ENCODE assay signal across 1 cellular context in the genomic region with DNA sequence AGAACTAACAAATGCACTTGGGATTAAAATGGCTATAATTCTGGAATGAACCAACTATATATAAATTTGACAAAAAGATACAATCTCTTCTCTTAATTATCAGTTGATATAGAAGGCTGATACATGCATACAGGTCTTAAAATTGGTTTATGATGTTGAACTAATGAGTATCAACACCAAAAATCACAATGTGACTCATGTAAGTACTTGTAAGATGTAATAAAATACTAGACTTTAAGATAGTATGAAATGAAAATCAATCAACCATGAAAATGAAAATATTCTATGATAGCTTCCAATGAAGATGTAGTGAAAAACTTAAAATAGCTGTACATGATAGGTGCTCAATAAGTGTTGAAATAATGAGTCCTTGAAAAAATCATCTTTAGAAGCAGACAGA.
A peak's percentile ranks its signal among the peaks of the same experiment; 100 is the strongest.
TF ChIP-seq lines count a peak whose summit lies in the region.

No MANE protein-coding gene starts in this region.

TF ChIP-seq in HEK293, 187 proteins besides CTCF, POLR2A, EP300 and RAD21 (continued from another document):
- TF ChIP-seq, protein P1, sequence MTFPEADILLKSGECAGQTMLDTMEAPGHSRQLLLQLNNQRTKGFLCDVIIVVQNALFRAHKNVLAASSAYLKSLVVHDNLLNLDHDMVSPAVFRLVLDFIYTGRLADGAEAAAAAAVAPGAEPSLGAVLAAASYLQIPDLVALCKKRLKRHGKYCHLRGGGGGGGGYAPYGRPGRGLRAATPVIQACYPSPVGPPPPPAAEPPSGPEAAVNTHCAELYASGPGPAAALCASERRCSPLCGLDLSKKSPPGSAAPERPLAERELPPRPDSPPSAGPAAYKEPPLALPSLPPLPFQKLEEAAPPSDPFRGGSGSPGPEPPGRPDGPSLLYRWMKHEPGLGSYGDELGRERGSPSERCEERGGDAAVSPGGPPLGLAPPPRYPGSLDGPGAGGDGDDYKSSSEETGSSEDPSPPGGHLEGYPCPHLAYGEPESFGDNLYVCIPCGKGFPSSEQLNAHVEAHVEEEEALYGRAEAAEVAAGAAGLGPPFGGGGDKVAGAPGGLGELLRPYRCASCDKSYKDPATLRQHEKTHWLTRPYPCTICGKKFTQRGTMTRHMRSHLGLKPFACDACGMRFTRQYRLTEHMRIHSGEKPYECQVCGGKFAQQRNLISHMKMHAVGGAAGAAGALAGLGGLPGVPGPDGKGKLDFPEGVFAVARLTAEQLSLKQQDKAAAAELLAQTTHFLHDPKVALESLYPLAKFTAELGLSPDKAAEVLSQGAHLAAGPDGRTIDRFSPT (tag by site-specific recombination; IDR thresholded peaks at IDR 0.05) = peak; percentile 63; the same call in 1 of the 2 replicates
- TF ChIP-seq BCL11A (tag by site-specific recombination; IDR thresholded peaks at IDR 0.05; ENCODE audit: low read depth) (0 out of 2 replicates have a peak, but pooled peaks have one; percentile 29), KLF16 (tag by site-specific recombination; IDR thresholded peaks at IDR 0.05) (no peak), ZNF501 (tag by site-specific recombination; IDR thresholded peaks at IDR 0.05) (0 out of 2 replicates have a peak, but pooled peaks have one; percentile 20), OVOL3 (tag by site-specific recombination; IDR thresholded peaks at IDR 0.05) (peak; percentile 17; the same call in 1 of the 2 replicates), ZNF2 (tag by site-specific recombination; IDR thresholded peaks at IDR 0.05) (peak; percentile 50; the same call in 1 of the 2 replicates), ZNF792 (tag by site-specific recombination; IDR thresholded peaks at IDR 0.05) (no peak), ZBTB7A (tag by site-specific recombination; IDR thresholded peaks at IDR 0.05; ENCODE audit: low read depth) (no peak), SCRT2 (tag by site-specific recombination; IDR thresholded peaks at IDR 0.05) (0 out of 2 replicates have a peak, but pooled peaks have one; percentile 16), ZEB2 (tag by site-specific recombination; IDR thresholded peaks at IDR 0.05) (peak; percentile 68), KLF10 (tag by site-specific recombination; IDR thresholded peaks at IDR 0.05) (peak; percentile 35; the same call in 1 of the 2 replicates), SCRT1 (tag by site-specific recombination; IDR thresholded peaks at IDR 0.05; ENCODE audit: borderline replicate concordance) (peak; percentile 11; the same call in 1 of the 2 replicates), ZNF510 (tag by site-specific recombination; IDR thresholded peaks at IDR 0.05; ENCODE audit: insufficient replicate concordance) (peak; percentile 5), GLI4 (tag by site-specific recombination; IDR thresholded peaks at IDR 0.05) (no peak), WT1 (tag by site-specific recombination; IDR thresholded peaks at IDR 0.05) (peak; percentile 13; the same call in 1 of the 2 replicates), OSR2 (tag by site-specific recombination; IDR thresholded peaks at IDR 0.05) (peak; percentile 70), ZXDB (tag by site-specific recombination; IDR thresholded peaks at IDR 0.05) (peak; percentile 71)
- TF ChIP-seq, protein P2, sequence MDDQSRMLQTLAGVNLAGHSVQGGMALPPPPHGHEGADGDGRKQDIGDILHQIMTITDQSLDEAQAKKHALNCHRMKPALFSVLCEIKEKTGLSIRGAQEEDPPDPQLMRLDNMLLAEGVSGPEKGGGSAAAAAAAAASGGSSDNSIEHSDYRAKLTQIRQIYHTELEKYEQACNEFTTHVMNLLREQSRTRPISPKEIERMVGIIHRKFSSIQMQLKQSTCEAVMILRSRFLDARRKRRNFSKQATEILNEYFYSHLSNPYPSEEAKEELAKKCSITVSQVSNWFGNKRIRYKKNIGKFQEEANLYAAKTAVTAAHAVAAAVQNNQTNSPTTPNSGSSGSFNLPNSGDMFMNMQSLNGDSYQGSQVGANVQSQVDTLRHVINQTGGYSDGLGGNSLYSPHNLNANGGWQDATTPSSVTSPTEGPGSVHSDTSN (CRISPR knock-in tag; IDR thresholded peaks at IDR 0.05) = no peak
- TF ChIP-seq, protein P3, sequence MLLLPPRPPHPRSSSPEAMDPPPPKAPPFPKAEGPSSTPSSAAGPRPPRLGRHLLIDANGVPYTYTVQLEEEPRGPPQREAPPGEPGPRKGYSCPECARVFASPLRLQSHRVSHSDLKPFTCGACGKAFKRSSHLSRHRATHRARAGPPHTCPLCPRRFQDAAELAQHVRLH (tag by site-specific recombination; IDR thresholded peaks at IDR 0.05) = no peak
- TF ChIP-seq, protein P4, sequence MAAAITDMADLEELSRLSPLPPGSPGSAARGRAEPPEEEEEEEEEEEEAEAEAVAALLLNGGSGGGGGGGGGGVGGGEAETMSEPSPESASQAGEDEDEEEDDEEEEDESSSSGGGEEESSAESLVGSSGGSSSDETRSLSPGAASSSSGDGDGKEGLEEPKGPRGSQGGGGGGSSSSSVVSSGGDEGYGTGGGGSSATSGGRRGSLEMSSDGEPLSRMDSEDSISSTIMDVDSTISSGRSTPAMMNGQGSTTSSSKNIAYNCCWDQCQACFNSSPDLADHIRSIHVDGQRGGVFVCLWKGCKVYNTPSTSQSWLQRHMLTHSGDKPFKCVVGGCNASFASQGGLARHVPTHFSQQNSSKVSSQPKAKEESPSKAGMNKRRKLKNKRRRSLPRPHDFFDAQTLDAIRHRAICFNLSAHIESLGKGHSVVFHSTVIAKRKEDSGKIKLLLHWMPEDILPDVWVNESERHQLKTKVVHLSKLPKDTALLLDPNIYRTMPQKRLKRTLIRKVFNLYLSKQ (tag by site-specific recombination; IDR thresholded peaks at IDR 0.05; ENCODE audit: borderline replicate concordance) = no peak
- TF ChIP-seq, protein P5, sequence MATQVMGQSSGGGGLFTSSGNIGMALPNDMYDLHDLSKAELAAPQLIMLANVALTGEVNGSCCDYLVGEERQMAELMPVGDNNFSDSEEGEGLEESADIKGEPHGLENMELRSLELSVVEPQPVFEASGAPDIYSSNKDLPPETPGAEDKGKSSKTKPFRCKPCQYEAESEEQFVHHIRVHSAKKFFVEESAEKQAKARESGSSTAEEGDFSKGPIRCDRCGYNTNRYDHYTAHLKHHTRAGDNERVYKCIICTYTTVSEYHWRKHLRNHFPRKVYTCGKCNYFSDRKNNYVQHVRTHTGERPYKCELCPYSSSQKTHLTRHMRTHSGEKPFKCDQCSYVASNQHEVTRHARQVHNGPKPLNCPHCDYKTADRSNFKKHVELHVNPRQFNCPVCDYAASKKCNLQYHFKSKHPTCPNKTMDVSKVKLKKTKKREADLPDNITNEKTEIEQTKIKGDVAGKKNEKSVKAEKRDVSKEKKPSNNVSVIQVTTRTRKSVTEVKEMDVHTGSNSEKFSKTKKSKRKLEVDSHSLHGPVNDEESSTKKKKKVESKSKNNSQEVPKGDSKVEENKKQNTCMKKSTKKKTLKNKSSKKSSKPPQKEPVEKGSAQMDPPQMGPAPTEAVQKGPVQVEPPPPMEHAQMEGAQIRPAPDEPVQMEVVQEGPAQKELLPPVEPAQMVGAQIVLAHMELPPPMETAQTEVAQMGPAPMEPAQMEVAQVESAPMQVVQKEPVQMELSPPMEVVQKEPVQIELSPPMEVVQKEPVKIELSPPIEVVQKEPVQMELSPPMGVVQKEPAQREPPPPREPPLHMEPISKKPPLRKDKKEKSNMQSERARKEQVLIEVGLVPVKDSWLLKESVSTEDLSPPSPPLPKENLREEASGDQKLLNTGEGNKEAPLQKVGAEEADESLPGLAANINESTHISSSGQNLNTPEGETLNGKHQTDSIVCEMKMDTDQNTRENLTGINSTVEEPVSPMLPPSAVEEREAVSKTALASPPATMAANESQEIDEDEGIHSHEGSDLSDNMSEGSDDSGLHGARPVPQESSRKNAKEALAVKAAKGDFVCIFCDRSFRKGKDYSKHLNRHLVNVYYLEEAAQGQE (tag by site-specific recombination; IDR thresholded peaks at IDR 0.05) = no peak
- TF ChIP-seq, protein P6, sequence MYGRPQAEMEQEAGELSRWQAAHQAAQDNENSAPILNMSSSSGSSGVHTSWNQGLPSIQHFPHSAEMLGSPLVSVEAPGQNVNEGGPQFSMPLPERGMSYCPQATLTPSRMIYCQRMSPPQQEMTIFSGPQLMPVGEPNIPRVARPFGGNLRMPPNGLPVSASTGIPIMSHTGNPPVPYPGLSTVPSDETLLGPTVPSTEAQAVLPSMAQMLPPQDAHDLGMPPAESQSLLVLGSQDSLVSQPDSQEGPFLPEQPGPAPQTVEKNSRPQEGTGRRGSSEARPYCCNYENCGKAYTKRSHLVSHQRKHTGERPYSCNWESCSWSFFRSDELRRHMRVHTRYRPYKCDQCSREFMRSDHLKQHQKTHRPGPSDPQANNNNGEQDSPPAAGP (tag by site-specific recombination; IDR thresholded peaks at IDR 0.05) = no peak
- TF ChIP-seq, protein P7, sequence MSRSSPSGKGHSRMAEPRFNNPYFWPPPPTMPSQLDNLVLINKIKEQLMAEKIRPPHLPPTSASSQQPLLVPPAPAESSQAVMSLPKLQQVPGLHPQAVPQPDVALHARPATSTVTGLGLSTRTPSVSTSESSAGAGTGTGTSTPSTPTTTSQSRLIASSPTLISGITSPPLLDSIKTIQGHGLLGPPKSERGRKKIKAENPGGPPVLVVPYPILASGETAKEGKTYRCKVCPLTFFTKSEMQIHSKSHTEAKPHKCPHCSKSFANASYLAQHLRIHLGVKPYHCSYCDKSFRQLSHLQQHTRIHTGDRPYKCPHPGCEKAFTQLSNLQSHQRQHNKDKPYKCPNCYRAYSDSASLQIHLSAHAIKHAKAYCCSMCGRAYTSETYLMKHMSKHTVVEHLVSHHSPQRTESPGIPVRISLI (tag by site-specific recombination; IDR thresholded peaks at IDR 0.05) = 0 out of 2 replicates have a peak, but pooled peaks have one; percentile 15
TF ChIP-seq in HEK293: peak in this region for 20.
